Comparison of ENCODE assay signal across 8 cellular contexts in genomic region chr19:54674021-54674617, GRCh38. TPM values are rescaled to one million over a fixed set of nuclear protein-coding genes. Genes with fewer than 3 reads are reported as not detected.
DNase-seq lines count a peak whose midpoint lies in the region; ATAC-seq and TF ChIP-seq lines count a peak whose summit lies in the region.

No MANE protein-coding gene starts in this region.

- H2AFZ ChIP-seq in PC-9 = no peak overlapping the region

- H3K4me3 ChIP-seq in HL-60 (replicated peaks; ENCODE audit: insufficient read depth, low read length) (no peak overlapping the region), PC-9 (no peak overlapping the region)

- no peaks in the 10 kb centered on the region; the same call in 1 of the 2 replicates for H3K9me3 ChIP-seq in PC-9 (ENCODE audit: insufficient read depth, low read depth)

- H3K36me3 ChIP-seq in PC-9 (ENCODE audit: low read depth) = no peaks in the 10 kb centered on the region

- no peak overlapping the region for H3K27ac Mint-ChIP-seq in stimulated activated memory B cell treated with anti-CD40 and anti-IgM and Interleukin-4, amounts not matched to agents 10 μg/mL and 1 μg/mL and 100 μg/mL, for 72 hours

- POLR2A ChIA-PET in PC-9 (lab: Charles Lee; ENCODE audit: unreplicated experiment) = no interaction called here

- no peaks in the 10 kb centered on the region for H3K9me2 ChIP-seq in PC-9 (ENCODE audit: insufficient read depth)

- H3K27ac ChIP-seq in HL-60 (replicated peaks) = no peak overlapping the region
- H3K27ac ChIP-seq in PC-9 = no peak overlapping the region

- TF ChIP-seq CTCF in HL-60 (IDR thresholded peaks at IDR 0.05; ENCODE audit: insufficient read depth, low read length) (peak; percentile 77), PC-9 (conservative IDR thresholded peaks at IDR 0.05) (peak; percentile 92)

- intact Hi-C loops in PC-9 (cut with micrococcal nuclease; ENCODE audit: unreplicated experiment) = loop anchor here (10.0 kb wide), 1 partner anchor 491 kb away; the partner anchor contains the start of gene DNAAF3

- DNase-seq in COLO829 (ENCODE audit: low spot score) (peak; percentile 22), HL-60 (ENCODE audit: low read depth in 1 of 2, low spot score in 1 of 2) (peak in 1 of 2 experiments; percentile 39), PC-9 (peak in 1 of 2 experiments; percentile 14), fibroblast of the conjunctiva (ENCODE audit: low read depth) (peak; percentile 1), SKM-1 treated with dmso at 0.1 percent for 144 hours (lab: John Stamatoyannopoulos, UW; ENCODE audit: unreplicated experiment) (no peak)

- no peak overlapping the region for H3K4me3 Mint-ChIP-seq in stimulated activated memory B cell treated with anti-CD40 and anti-IgM and Interleukin-4, amounts not matched to agents 10 μg/mL and 1 μg/mL and 100 μg/mL, for 72 hours

- CTCF ChIA-PET in PC-9 (lab: Charles Lee) = interaction anchor here (0.5 to 0.6 kb wide), 3 partner anchors 20 to 394 kb away, joined by 3 to 10 read pairs (median 4); no protein-coding TSS in a partner anchor

- H3K4me1 Mint-ChIP-seq in stimulated activated memory B cell treated with anti-CD40 and anti-IgM and Interleukin-4, amounts not matched to agents 10 μg/mL and 1 μg/mL and 100 μg/mL, for 72 hours = no peaks in the 10 kb centered on the region

- H3K27me3 Mint-ChIP-seq in stimulated activated memory B cell treated with anti-CD40 and anti-IgM and Interleukin-4, amounts not matched to agents 10 μg/mL and 1 μg/mL and 100 μg/mL, for 72 hours = peaks cover 44% of the 10 kb centered on the region

- no peaks in the 10 kb centered on the region for H3K36me3 Mint-ChIP-seq in stimulated activated memory B cell treated with anti-CD40 and anti-IgM and Interleukin-4, amounts not matched to agents 10 μg/mL and 1 μg/mL and 100 μg/mL, for 72 hours

- no peaks in the 10 kb centered on the region for H3K79me2 ChIP-seq in PC-9 (ENCODE audit: low read depth)

- H3K27me3 ChIP-seq in HL-60 (ENCODE audit: insufficient read depth, poor library complexity, severe bottlenecking) = peaks cover 5% of the 10 kb centered on the region
- H3K27me3 ChIP-seq in PC-9 (ENCODE audit: insufficient read depth, low read depth) = peaks cover 53% of the 10 kb centered on the region

- ATAC-seq in HG02970 (IDR thresholded peaks at IDR 0.05; ENCODE audit: low FRiP score, unreplicated experiment) (no peak), HG02623 (IDR thresholded peaks at IDR 0.05; ENCODE audit: unreplicated experiment) (no peak)
- ATAC-seq in stimulated activated memory B cell treated with anti-CD40 and anti-IgM and Interleukin-4, amounts not matched to agents 10 μg/mL and 1 μg/mL and 100 μg/mL, for 72 hours = no peak

- no peaks in the 10 kb centered on the region for H3K4me1 ChIP-seq in PC-9 (replicated peaks; ENCODE audit: insufficient read depth)

- no peaks in the 10 kb centered on the region for H3F3A ChIP-seq in PC-9 (ENCODE audit: insufficient read depth, low read depth)

- no peak overlapping the region for H3K4me2 ChIP-seq in PC-9

- H4K20me1 ChIP-seq in PC-9 (ENCODE audit: insufficient read depth) = no peaks in the 10 kb centered on the region

- H3K9me3 Mint-ChIP-seq in stimulated activated memory B cell treated with anti-CD40 and anti-IgM and Interleukin-4, amounts not matched to agents 10 μg/mL and 1 μg/mL and 100 μg/mL, for 72 hours = peaks cover 4% of the 10 kb centered on the region

- no TSS peak for BruUV-seq in PC-9 (replicated peaks; lab: Mats Ljungman, UMichigan)

RNA-seq across cellular contexts. Expression of gene LILRB4, which starts 11.3 kb away (rescaled TPM):
- not detected in 2 replicates for total RNA-seq in PC-9 (2021)

RNA-seq across cellular contexts. Expression of gene LILRB1, which starts 43.8 kb away (rescaled TPM):
- not detected in 2 replicates for total RNA-seq in PC-9 (2021)

RNA-seq across cellular contexts. Expression of gene KIR3DL3, which starts 50.1 kb away (rescaled TPM):
- total RNA-seq in PC-9 (2021) = not detected in 2 replicates
